In the genomic region with DNA sequence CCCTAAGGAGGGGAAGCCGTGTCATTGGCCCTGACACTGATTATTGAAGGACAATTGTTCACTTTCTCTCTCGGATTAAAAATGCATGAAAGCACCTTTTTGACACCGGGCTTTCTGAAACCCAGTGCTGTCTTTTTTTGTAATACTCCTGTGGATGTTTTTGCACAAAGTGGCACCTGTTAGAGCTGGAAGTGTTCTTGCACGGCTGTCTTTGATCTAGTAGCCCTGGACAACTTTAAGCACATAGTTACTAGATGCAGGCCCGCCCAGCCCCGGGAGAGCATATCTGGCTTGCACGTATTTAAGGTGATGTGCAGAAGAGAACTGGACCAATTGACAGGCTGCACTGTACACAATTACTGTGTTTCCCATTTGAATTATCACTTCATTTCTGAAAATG, we compare ENCODE assay signal across 23 cellular contexts.
DNase-seq lines count a peak whose midpoint lies in the region; ATAC-seq, FAIRE-seq and TF ChIP-seq lines count a peak whose summit lies in the region.
"Had no signal": no experiment of that assay in that cellular context is flagged by ENCODE, and none has a peak within 500 bp of the region (broad histone marks: within the 10 kb centered on the region; RNA-seq: fewer than 3 reads in every experiment).

No MANE protein-coding gene starts in this region.

- no peak for TF ChIP-seq CTCF in K562 (IDR thresholded peaks at IDR 0.05 in 2 of 3, conservative IDR thresholded peaks at IDR 0.05 in 1 of 3; ENCODE audit: insufficient read depth in 2 of 3, low read depth in 1 of 3, low read length in 3 of 3)

- H3K9me3 ChIP-seq in K562 (replicated peaks; ENCODE audit: control insufficient read depth, insufficient read depth, low read depth, low read length): no peaks in the 10 kb centered on the region
- H3K9me3 ChIP-seq: prostate gland had no signal

- peak overlapping the region in 3 of 4 donors; percentile 2 to 76 (median 35) for H3K4me3 Mint-ChIP-seq in IgD-negative memory B cell
- H3K4me3 Mint-ChIP-seq in stimulated activated naive B cell treated with anti-CD40 and anti-IgM and Interleukin-4, amounts not matched to agents 10 μg/mL and 1 μg/mL and 100 μg/mL, for 72 hours: no peak overlapping the region
- H3K4me3 Mint-ChIP-seq: activated naive CD8-positive, alpha-beta T cell treated with anti-CD3 and anti-CD28 coated beads for 36 hours; activated T-helper 17 cell treated with anti-CD3 and anti-CD28 coated beads, Interleukin-2, amount 50 U/mL, for 72 hours had no signal

- CTCF ChIA-PET in K562 (lab: Yijun Ruan, JAX; ENCODE audit: low intra/inter-chr PET ratio): no interaction called here

- no peak for TF ChIP-seq RAD21 in K562 (CRISPR knock-in tag; conservative IDR thresholded peaks at IDR 0.05 in 1 of 2, IDR thresholded peaks at IDR 0.05 in 1 of 2)

- H3K27me3 ChIP-seq in K562 (ENCODE audit: control insufficient read depth in 2 of 2, insufficient read depth in 2 of 2, low read length in 2 of 2): no peaks in the 10 kb centered on the region

- BruUV-seq in K562 (replicated peaks; lab: Mats Ljungman, UMichigan): no TSS peak

- no peak for TF ChIP-seq POLR2A in K562 (conservative IDR thresholded peaks at IDR 0.05)

- intact Hi-C loops in Right ventricle myocardium superior (cut with DNase I) (no loop called here), cardiac septum (cut with DNase I) (loop anchor here (5.0 to 10.0 kb wide), 2 partner anchors 63 to 165 kb away; no protein-coding TSS in a partner anchor), K562 (cut with micrococcal nuclease) (loop anchor here (5.0 kb wide), 1 partner anchor 68 kb away; no protein-coding TSS in a partner anchor)

- in situ Hi-C loops in K562 (cut with MboI): no loop called here

- peaks cover 5% of the 10 kb centered on the region for H3K36me3 Mint-ChIP-seq in IgD-negative memory B cell
- peaks cover 16 to 24% of the 10 kb centered on the region in 2 donors for H3K36me3 Mint-ChIP-seq in stimulated activated naive B cell treated with anti-CD40 and anti-IgM and Interleukin-4, amounts not matched to agents 10 μg/mL and 1 μg/mL and 100 μg/mL, for 72 hours

- peak overlapping the region in 2 of 3 donors; percentile 20 to 37 for H3K27ac Mint-ChIP-seq in IgD-negative memory B cell
- H3K27ac Mint-ChIP-seq in stimulated activated naive B cell treated with anti-CD40 and anti-IgM and Interleukin-4, amounts not matched to agents 10 μg/mL and 1 μg/mL and 100 μg/mL, for 72 hours: peak overlapping the region; percentile 59
- H3K27ac Mint-ChIP-seq: activated naive CD8-positive, alpha-beta T cell treated with anti-CD3 and anti-CD28 coated beads for 36 hours had no signal

- H3K4me2 ChIP-seq in K562 (ENCODE audit: insufficient read depth, low read length): no peak overlapping the region

- WGBS in K562 (ENCODE audit: insufficient coverage, low coverage, missing lambda C conversion rate): 48% methylated on average over 7 of the region's 7 CpGs

- H2AFZ ChIP-seq in K562 (ENCODE audit: low read depth, low read length): no peak overlapping the region
- H2AFZ ChIP-seq: GM23248 had no signal

- H4K20me1 ChIP-seq in K562 (replicated peaks; ENCODE audit: control insufficient read depth, insufficient read depth, low read length): 0 out of 2 replicates have a peak, but pooled peaks cover 5% of the 10 kb centered on the region

- peaks cover 80 to 82% (median 82%) of the 10 kb centered on the region in 3 donors for H3K4me1 Mint-ChIP-seq in IgD-negative memory B cell
- H3K4me1 Mint-ChIP-seq in stimulated activated naive B cell treated with anti-CD40 and anti-IgM and Interleukin-4, amounts not matched to agents 10 μg/mL and 1 μg/mL and 100 μg/mL, for 72 hours: peaks cover 55 to 97% of the 10 kb centered on the region in 2 donors

- no peaks in the 10 kb centered on the region for H3K9me3 Mint-ChIP-seq in IgD-negative memory B cell
- no peaks in the 10 kb centered on the region for H3K9me3 Mint-ChIP-seq in stimulated activated naive B cell treated with anti-CD40 and anti-IgM and Interleukin-4, amounts not matched to agents 10 μg/mL and 1 μg/mL and 100 μg/mL, for 72 hours
- H3K9me3 Mint-ChIP-seq: activated naive CD8-positive, alpha-beta T cell treated with anti-CD3 and anti-CD28 coated beads for 36 hours; activated T-helper 17 cell treated with anti-CD3 and anti-CD28 coated beads, Interleukin-2, amount 50 U/mL, for 72 hours had no signal

- H3K36me3 ChIP-seq in K562 (ENCODE audit: control insufficient read depth, insufficient read depth, low read length): no peaks in the 10 kb centered on the region
- H3K36me3 ChIP-seq: prostate gland had no signal

- no peak overlapping the region for H3K9ac ChIP-seq in K562 (ENCODE audit: insufficient read depth in 1 of 2, low read depth in 2 of 2, low read length in 2 of 2)
- H3K9ac ChIP-seq: GM23248 had no signal

- H3K9me1 ChIP-seq in K562 (ENCODE audit: control insufficient read depth, insufficient read depth, low read length): no peaks in the 10 kb centered on the region

- DNase-seq in Right ventricle myocardium superior (no peak), cardiac septum (ENCODE audit: low spot score) (no peak), K562 (ENCODE audit: extremely low read depth in 1 of 4, low spot score in 3 of 4) (peak in 1 of 4 experiments; percentile 19), COLO668 (lab: John Stamatoyannopoulos, UW; ENCODE audit: unreplicated experiment) (no peak)
- DNase-seq in stimulated activated naive B cell treated with anti-CD40 and anti-IgM and Interleukin-4, amounts not matched to agents 10 μg/mL and 1 μg/mL and 100 μg/mL, for 72 hours: no peak
- no peak for DNase-seq in NK-92 treated with Interleukin-12 subunit alpha and Interleukin-12 subunit beta, amount 100 ng/mL, for 24 hours (lab: John Stamatoyannopoulos, UW)
- DNase-seq: 8988T; activated CD4-positive, alpha-beta T cell treated with anti-CD3 and anti-CD28 coated beads for 4 hours; activated naive CD8-positive, alpha-beta T cell treated with anti-CD3 and anti-CD28 coated beads for 36 hours; AML-193; Calu3; GM23248; Kasumi-1; left colon; NCI-H1092; NCI-H2081; NCI-H510A; small intestine had no signal

- H3K4me3 ChIP-seq in K562: no peak overlapping the region
- H3K4me3 ChIP-seq: GM23248, prostate gland had no signal

- peaks cover 12 to 46% of the 10 kb centered on the region in 2 experiments; a peak in 4 of 5 replicates for H3K4me1 ChIP-seq in K562 (replicated peaks in 1 of 2; ENCODE audit: control insufficient read depth in 2 of 2, insufficient read depth in 2 of 2, low read length in 2 of 2)

- POLR2A ChIA-PET in K562 (lab: Yijun Ruan, JAX): interaction anchor here (0.6 kb wide), 1 partner anchor 631 kb away, joined by 3 read pairs; no protein-coding TSS in a partner anchor

- peaks cover 97% of the 10 kb centered on the region for H3K79me2 ChIP-seq in K562 (ENCODE audit: control insufficient read depth, insufficient read depth, low read length)

- TF ChIP-seq EP300 in K562 (IDR thresholded peaks at IDR 0.05; ENCODE audit: low read length): no peak

- H3K27ac ChIP-seq in K562 (ENCODE audit: extremely low read depth, low read depth, low read length): no peak overlapping the region
- H3K27ac ChIP-seq: GM23248, prostate gland had no signal

- H3K27me3 Mint-ChIP-seq in IgD-negative memory B cell: no peaks in the 10 kb centered on the region
- no peaks in the 10 kb centered on the region for H3K27me3 Mint-ChIP-seq in stimulated activated naive B cell treated with anti-CD40 and anti-IgM and Interleukin-4, amounts not matched to agents 10 μg/mL and 1 μg/mL and 100 μg/mL, for 72 hours
- H3K27me3 Mint-ChIP-seq: activated naive CD8-positive, alpha-beta T cell treated with anti-CD3 and anti-CD28 coated beads for 36 hours; activated T-helper 17 cell treated with anti-CD3 and anti-CD28 coated beads, Interleukin-2, amount 50 U/mL, for 72 hours had no signal

- no peak for FAIRE-seq in K562 (lab: Jason Lieb, UNC)
- FAIRE-seq: colon, small intestine had no signal

- ATAC-seq in Right ventricle myocardium superior (ENCODE audit: poor library complexity) (peak; percentile 50), K562 (peak; percentile 11; the same call in 2 of the 3 replicates), HG03108 (IDR thresholded peaks at IDR 0.05; ENCODE audit: unreplicated experiment) (no peak)
- no peak for ATAC-seq in stimulated activated naive B cell treated with anti-CD40 and anti-IgM and Interleukin-4, amounts not matched to agents 10 μg/mL and 1 μg/mL and 100 μg/mL, for 72 hours (replicated peaks)
- ATAC-seq: activated T-helper 17 cell treated with anti-CD3 and anti-CD28 coated beads, Interleukin-2, amount 50 U/mL, for 72 hours; left colon had no signal

TF ChIP-seq in K562, 482 proteins besides CTCF, POLR2A, EP300 and RAD21 (continues in another document):
- TF ChIP-seq, protein P1, sequence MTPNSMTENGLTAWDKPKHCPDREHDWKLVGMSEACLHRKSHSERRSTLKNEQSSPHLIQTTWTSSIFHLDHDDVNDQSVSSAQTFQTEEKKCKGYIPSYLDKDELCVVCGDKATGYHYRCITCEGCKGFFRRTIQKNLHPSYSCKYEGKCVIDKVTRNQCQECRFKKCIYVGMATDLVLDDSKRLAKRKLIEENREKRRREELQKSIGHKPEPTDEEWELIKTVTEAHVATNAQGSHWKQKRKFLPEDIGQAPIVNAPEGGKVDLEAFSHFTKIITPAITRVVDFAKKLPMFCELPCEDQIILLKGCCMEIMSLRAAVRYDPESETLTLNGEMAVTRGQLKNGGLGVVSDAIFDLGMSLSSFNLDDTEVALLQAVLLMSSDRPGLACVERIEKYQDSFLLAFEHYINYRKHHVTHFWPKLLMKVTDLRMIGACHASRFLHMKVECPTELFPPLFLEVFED (CRISPR knock-in tag; conservative IDR thresholded peaks at IDR 0.05): no peak
- TF ChIP-seq PHF21A (IDR thresholded peaks at IDR 0.05; ENCODE audit: borderline replicate concordance, low read depth): no peak
- no peak for TF ChIP-seq MBD2 (IDR thresholded peaks at IDR 0.05; ENCODE audit: borderline replicate concordance, low read depth)
- TF ChIP-seq DMBX1 (CRISPR knock-in tag; IDR thresholded peaks at IDR 0.05; ENCODE audit: borderline replicate concordance): no peak
- TF ChIP-seq ARHGAP35 (IDR thresholded peaks at IDR 0.05; ENCODE audit: partially characterized antibody): no peak
- TF ChIP-seq POLR2G (IDR thresholded peaks at IDR 0.05; ENCODE audit: low read depth, low read length): no peak
- no peak for TF ChIP-seq CEBPG (CRISPR knock-in tag; IDR thresholded peaks at IDR 0.05)
- no peak for TF ChIP-seq CEBPG (tag; conservative IDR thresholded peaks at IDR 0.05 in 1 of 2, IDR thresholded peaks at IDR 0.05 in 1 of 2)
- no peak for TF ChIP-seq ETS2 (tag; IDR thresholded peaks at IDR 0.05; ENCODE audit: borderline replicate concordance, poor library complexity, severe bottlenecking)
- no peak for TF ChIP-seq POLR2B (IDR thresholded peaks at IDR 0.05; ENCODE audit: low read depth, partially characterized antibody)

Comparison
In these comparisons a context has a peak if more than half of its experiments do, and no peak if none do; other contexts are left out.
1. ATAC-seq: peak in Right ventricle myocardium superior (single experiment) and K562 (single experiment); none in stimulated activated naive B cell treated with anti-CD40 and anti-IgM and Interleukin-4, amounts not matched to agents 10 μg/mL and 1 μg/mL and 100 μg/mL, for 72 hours (0 of 2) and HG03108 (single experiment).
2. H3K4me3 Mint-ChIP-seq: peak in IgD-negative memory B cell (3 of 4); none in stimulated activated naive B cell treated with anti-CD40 and anti-IgM and Interleukin-4, amounts not matched to agents 10 μg/mL and 1 μg/mL and 100 μg/mL, for 72 hours (0 of 2).